12 cellular contexts compared by ENCODE assay signal in genomic region chr18:47871288-47871687, GRCh38.
"Had no signal": no experiment of that assay in that cellular context is flagged by ENCODE, and none has a peak within 500 bp of the region (broad histone marks: within the 10 kb centered on the region; RNA-seq: fewer than 3 reads in every experiment).

No MANE protein-coding gene starts in this region.

- H3K4me1 Mint-ChIP-seq: activated naive CD4-positive, alpha-beta T cell treated with anti-CD3 and anti-CD28 coated beads, Interleukin-2, amount 10 ng/mL, durations not matched to agents 7 days and 5 days; nephron had no signal

- H3K4me3 Mint-ChIP-seq: activated CD8-positive, alpha-beta T cell treated with anti-CD3 and anti-CD28 coated beads for 36 hours; activated naive CD4-positive, alpha-beta T cell treated with anti-CD3 and anti-CD28 coated beads, Interleukin-2, amount 10 ng/mL, durations not matched to agents 7 days and 5 days; brain; nephron; T-helper 2 cell treated with Interferon-gamma antibody and Interleukin-4, amounts not matched to agents 5 μg/mL and 100 μg/mL, for 36 hours; type B pancreatic cell had no signal

- ATAC-seq: psoas muscle, sciatic nerve had no signal

- H3K27me3 Mint-ChIP-seq: activated CD8-positive, alpha-beta T cell treated with anti-CD3 and anti-CD28 coated beads for 36 hours; activated naive CD4-positive, alpha-beta T cell treated with anti-CD3 and anti-CD28 coated beads, Interleukin-2, amount 10 ng/mL, durations not matched to agents 7 days and 5 days; type B pancreatic cell had no signal

- H3K27ac Mint-ChIP-seq: activated naive CD4-positive, alpha-beta T cell treated with anti-CD3 and anti-CD28 coated beads, Interleukin-2, amount 10 ng/mL, durations not matched to agents 7 days and 5 days; brain; nephron; T-helper 2 cell treated with Interferon-gamma antibody and Interleukin-4, amounts not matched to agents 5 μg/mL and 100 μg/mL, for 36 hours; type B pancreatic cell had no signal

- DNase-seq: activated CD8-positive, alpha-beta memory T cell treated with anti-CD3 and anti-CD28 coated beads, Interleukin-2, amount 50 U/mL, for 4 hours; activated CD8-positive, alpha-beta T cell treated with anti-CD3 and anti-CD28 coated beads for 36 hours; activated naive CD4-positive, alpha-beta T cell treated with anti-CD3 and anti-CD28 coated beads, Interleukin-2, amount 10 ng/mL, durations not matched to agents 7 days and 5 days; amygdala; psoas muscle; stimulated activated naive CD8-positive, alpha-beta T cell treated with anti-CD3 and anti-CD28 coated beads, Interleukin-15, Interleukin-2, amounts not matched to agents 100 U/mL and 50 U/mL, for 24 hours had no signal

- H3K9me3 Mint-ChIP-seq: activated CD8-positive, alpha-beta T cell treated with anti-CD3 and anti-CD28 coated beads for 36 hours; activated naive CD4-positive, alpha-beta T cell treated with anti-CD3 and anti-CD28 coated beads, Interleukin-2, amount 10 ng/mL, durations not matched to agents 7 days and 5 days; activated T-helper 2 cell treated with anti-CD3 and anti-CD28 coated beads, Interferon-gamma antibody, Interleukin-2, Interleukin-4, amounts not matched to agents 10 μg/mL and 5 μg/mL and 100 μg/mL, durations not matched to agents 14 hours and 24 hours and 36 hours; brain; nephron; T-helper 2 cell treated with Interferon-gamma antibody and Interleukin-4, amounts not matched to agents 5 μg/mL and 100 μg/mL, for 36 hours; type B pancreatic cell had no signal
